26 cellular contexts compared by ENCODE assay signal in the genomic region with DNA sequence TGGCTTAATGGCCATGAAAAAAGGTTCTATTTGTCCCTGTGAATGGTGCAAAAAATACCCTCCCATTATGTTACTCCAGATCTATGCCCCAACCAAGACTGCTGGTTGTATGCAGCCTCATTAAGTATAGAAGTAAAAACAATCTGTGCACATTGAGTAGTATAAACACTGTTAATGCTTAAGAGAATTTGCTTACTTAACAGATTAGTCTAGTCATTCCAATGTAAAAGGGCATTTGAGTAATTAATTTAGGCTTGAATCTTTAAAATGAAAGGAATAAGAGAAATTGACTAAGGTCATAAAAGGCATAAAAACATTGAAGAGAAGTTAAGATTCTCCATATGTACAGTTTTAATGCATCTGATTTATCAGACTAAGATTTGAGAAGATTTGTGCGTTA. TPM values are rescaled to one million over a fixed set of nuclear protein-coding genes. Genes with fewer than 3 reads are reported as not detected.
"Had no signal": no experiment of that assay in that cellular context is flagged by ENCODE, and none has a peak within 500 bp of the region (broad histone marks: within the 10 kb centered on the region; RNA-seq: fewer than 3 reads in every experiment).

No MANE protein-coding gene starts in this region.

- DNase-seq: dorsolateral prefrontal cortex; effector CD4-positive, alpha-beta T cell; foreskin keratinocyte; heart left ventricle; islet precursor cell; kidney glomerular epithelial cell; left colon; left ventricle myocardium superior; lower lobe of right lung; natural killer cell; sigmoid colon; spleen; stimulated activated CD4-positive, alpha-beta T cell treated with anti-CD3 and anti-CD28 coated beads, Interleukin-4, amount 100 ng/mL, for 4 hours; stimulated activated naive CD8-positive, alpha-beta T cell treated with anti-CD3 and anti-CD28 coated beads, Interleukin-15, Interleukin-2, amounts not matched to agents 100 U/mL and 50 U/mL, for 24 hours; substantia nigra; testis; tibial artery had no signal

- FAIRE-seq: colon had no signal

- H3K27ac ChIP-seq: dorsolateral prefrontal cortex, foreskin keratinocyte, gastroesophageal sphincter, heart left ventricle, hepatocyte, lower lobe of right lung, neutrophil, parathyroid adenoma, right atrium auricular region, sigmoid colon, spleen, testis, tibial artery had no signal

- H3K4me3 ChIP-seq: dorsolateral prefrontal cortex, gastroesophageal sphincter, heart left ventricle, hepatocyte, lower lobe of right lung, right atrium auricular region, sigmoid colon, spleen, testis, tibial artery had no signal

- H3K9me3 ChIP-seq: heart left ventricle, lower lobe of right lung, neutrophil, right atrium auricular region, sigmoid colon, testis, tibial artery had no signal

- H3K4me2 ChIP-seq: hepatocyte had no signal

- ATAC-seq: foreskin keratinocyte; gastroesophageal sphincter; heart left ventricle; left colon; left ventricle myocardium superior; lower lobe of right lung; natural killer cell; stimulated activated memory B cell treated with anti-CD40 and anti-IgM and Interleukin-4, amounts not matched to agents 10 μg/mL and 1 μg/mL and 100 μg/mL, for 72 hours; stimulated activated naive CD8-positive, alpha-beta T cell treated with anti-CD3 and anti-CD28 coated beads, Interleukin-15, Interleukin-2, amounts not matched to agents 100 U/mL and 50 U/mL, for 24 hours had no signal

- H3K4me1 ChIP-seq: foreskin keratinocyte, heart left ventricle, lower lobe of right lung, parathyroid adenoma, right atrium auricular region, sigmoid colon, spleen, testis, tibial artery had no signal

RNA-seq across cellular contexts. Expression of gene FAM124B, which starts 51.2 kb away (rescaled TPM):
- total RNA-seq: foreskin keratinocyte, neural crest cell, progenitor cell of endocrine pancreas had no signal
- polyA plus RNA-seq: foreskin keratinocyte, hepatocyte had no signal
